Comparison of ENCODE assay signal across 25 cellular contexts in the genomic region with DNA sequence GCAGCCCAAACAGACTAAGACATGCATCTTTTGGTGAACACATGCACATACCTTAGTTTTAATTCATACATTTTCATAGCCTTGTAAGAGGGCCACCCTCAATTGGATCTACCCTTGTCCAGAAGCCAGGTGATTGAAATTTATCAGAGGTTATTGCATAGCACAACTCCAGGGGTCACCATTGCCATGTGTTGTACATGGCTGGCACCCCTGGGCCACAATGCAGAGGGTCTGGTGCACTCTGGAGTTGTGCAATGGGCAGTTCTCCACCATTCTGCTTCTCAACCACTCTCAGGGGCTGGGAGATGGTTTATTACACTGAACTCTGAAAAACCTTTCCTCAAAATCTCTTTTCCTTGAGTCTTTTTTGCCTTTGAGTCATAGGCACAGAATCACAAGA.
"Had no signal": no experiment of that assay in that cellular context is flagged by ENCODE, and none has a peak within 500 bp of the region (broad histone marks: within the 10 kb centered on the region; RNA-seq: fewer than 3 reads in every experiment).

No MANE protein-coding gene starts in this region.

- ATAC-seq: activated CD8-positive, alpha-beta T cell treated with anti-CD3 and anti-CD28 coated beads, Interleukin-2, amount 10 ng/mL, durations not matched to agents 7 days and 5 days; body of pancreas had no signal

- H3K27ac ChIP-seq: ascending aorta, body of pancreas, Peyer's patch, RWPE1, SJCRH30 had no signal

- H3K36me3 ChIP-seq: ascending aorta, Peyer's patch, SJCRH30 had no signal

- H3K27me3 ChIP-seq: ascending aorta, body of pancreas, Peyer's patch, SJCRH30 had no signal

- H3K27ac Mint-ChIP-seq: activated CD8-positive, alpha-beta T cell treated with anti-CD3 and anti-CD28 coated beads, Interleukin-2, amount 10 ng/mL, durations not matched to agents 7 days and 5 days had no signal

- H3K9me3 ChIP-seq: ascending aorta, body of pancreas, Peyer's patch, SJCRH30, SK-N-SH had no signal

- H3K4me3 Mint-ChIP-seq: activated CD8-positive, alpha-beta T cell treated with anti-CD3 and anti-CD28 coated beads, Interleukin-2, amount 10 ng/mL, durations not matched to agents 7 days and 5 days had no signal

- H3K4me1 ChIP-seq: ascending aorta, body of pancreas, Peyer's patch, SJCRH30 had no signal

- DNase-seq: activated CD4-positive, alpha-beta T cell treated with anti-CD3 and anti-CD28 coated beads for 48 hours; activated CD4-positive, alpha-beta T cell treated with anti-CD3 and anti-CD28 coated beads, Interleukin-2, amount 50 U/mL, for 4 hours; activated CD4-positive, CD25-positive, alpha-beta regulatory T cell treated with anti-CD3 and anti-CD28 coated beads, Interleukin-2, amount 50 U/mL, for 72 hours; activated CD8-positive, alpha-beta memory T cell treated with anti-CD3 and anti-CD28 coated beads, Interleukin-2, amount 50 U/mL, for 48 hours; activated CD8-positive, alpha-beta T cell treated with anti-CD3 and anti-CD28 coated beads, Interleukin-2, amount 10 ng/mL, durations not matched to agents 7 days and 5 days; activated naive CD4-positive, alpha-beta T cell treated with anti-CD3 and anti-CD28 coated beads, Interleukin-2, amount 50 U/mL, for 16 hours; activated T-cell treated with anti-CD3 and anti-CD28 coated beads, Interleukin-2, amount 50 U/mL, for 1 hour; body of pancreas; central memory CD4-positive, alpha-beta T cell; Kasumi-1; NCI-H1048; NCI-H146; NCI-H187 treated with DMSO at 0.1 percent for 48 hours; NCI-H2107; NCI-H2171 treated with DMSO at 0.1 percent for 48 hours; NCI-H226; NCI-H526; NK-92 treated with Interleukin-12 subunit alpha and Interleukin-12 subunit beta, amount 100 ng/mL, for 24 hours; Peyer's patch; Right ventricle myocardium superior; SJCRH30; SK-N-SH; T-helper 1 cell had no signal

- H3K4me3 ChIP-seq: ascending aorta, body of pancreas, Peyer's patch, SJCRH30 had no signal
